21 cellular contexts compared by ENCODE assay signal in the genomic region with DNA sequence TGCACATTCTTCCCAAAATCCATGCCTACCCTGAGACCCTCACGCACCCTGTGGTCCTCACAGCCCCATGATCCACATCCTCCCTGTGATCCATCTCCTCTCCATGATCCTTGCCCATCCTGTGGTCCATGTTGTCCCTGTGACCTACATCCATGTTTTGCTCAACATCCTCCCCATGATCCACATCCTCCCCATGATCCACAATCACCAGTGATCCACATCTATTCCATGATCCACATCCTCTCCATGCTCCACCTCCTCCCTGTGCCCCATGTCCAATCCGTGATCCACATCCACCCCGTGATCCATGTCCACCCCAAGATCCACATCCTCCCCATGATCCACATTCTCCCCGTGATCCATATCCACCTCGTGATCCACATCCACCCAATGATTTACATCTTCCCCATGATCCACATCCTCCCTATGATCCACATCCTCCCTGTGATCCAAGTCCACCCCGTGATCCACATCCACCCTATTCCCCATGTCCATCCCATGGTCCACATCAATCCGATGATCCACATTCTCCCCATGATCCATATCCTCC.
A peak's percentile ranks its signal among the peaks of the same experiment; 100 is the strongest.
DNase-seq lines count a peak whose midpoint lies in the region; ATAC-seq, FAIRE-seq and TF ChIP-seq lines count a peak whose summit lies in the region.
"Had no signal": no experiment of that assay in that cellular context is flagged by ENCODE, and none has a peak within 500 bp of the region (broad histone marks: within the 10 kb centered on the region; RNA-seq: fewer than 3 reads in every experiment).

No MANE protein-coding gene starts in this region.

- no peaks in the 10 kb centered on the region for H3K9me3 ChIP-seq in endodermal cell (ENCODE audit: control insufficient read depth, low read length)
- no peaks in the 10 kb centered on the region for H3K9me3 ChIP-seq in neural progenitor cell (ENCODE audit: low read depth)
- H3K9me3 ChIP-seq: BLaER1 had no signal

- H3K27me3 ChIP-seq in endodermal cell (ENCODE audit: control insufficient read depth, insufficient read depth, low read length, poor library complexity, severe bottlenecking): no peaks in the 10 kb centered on the region
- no peaks in the 10 kb centered on the region for H3K27me3 ChIP-seq in neural progenitor cell
- H3K27me3 ChIP-seq: BLaER1 had no signal

- no peak overlapping the region for H3K4me2 ChIP-seq in neural progenitor cell
- H3K4me2 ChIP-seq: BLaER1 had no signal

- H3K27ac ChIP-seq in endodermal cell (ENCODE audit: low read depth, low read length): peak overlapping the region; percentile 97
- no peak overlapping the region for H3K27ac ChIP-seq in neural progenitor cell
- H3K27ac ChIP-seq: BLaER1 had no signal

- H3K27ac Mint-ChIP-seq in endodermal cell (no peak overlapping the region), neural progenitor cell (peak overlapping the region; percentile 88)
- H3K27ac Mint-ChIP-seq: CD4-positive, alpha-beta memory T cell had no signal

- H3K4me1 ChIP-seq in endodermal cell (ENCODE audit: control insufficient read depth, insufficient read depth, low read length) (peaks cover 2% of the 10 kb centered on the region), neural progenitor cell (peaks cover 36% of the 10 kb centered on the region)
- H3K4me1 ChIP-seq: BLaER1 had no signal

- H3K4me3 Mint-ChIP-seq in endodermal cell (no peak overlapping the region), neural progenitor cell (peak overlapping the region; percentile 42)
- H3K4me3 Mint-ChIP-seq: CD14-positive monocyte, H9 had no signal

- no peaks in the 10 kb centered on the region for H3K9me3 Mint-ChIP-seq in endodermal cell
- peaks cover 8% of the 10 kb centered on the region for H3K9me3 Mint-ChIP-seq in neural progenitor cell
- H3K9me3 Mint-ChIP-seq: CD14-positive monocyte had no signal

- peaks cover 44% of the 10 kb centered on the region for H3F3A ChIP-seq in neural progenitor cell (ENCODE audit: low read depth)

- TF ChIP-seq CTCF in endodermal cell (conservative IDR thresholded peaks at IDR 0.05) (no peak), neural progenitor cell (IDR thresholded peaks at IDR 0.05) (no peak)

- peaks cover 7% of the 10 kb centered on the region for H4K20me1 ChIP-seq in neural progenitor cell (ENCODE audit: low read depth)
- H4K20me1 ChIP-seq: BLaER1 had no signal

- peaks cover 2% of the 10 kb centered on the region for H3K27me3 Mint-ChIP-seq in endodermal cell (ENCODE audit: insufficient read depth)
- H3K27me3 Mint-ChIP-seq in neural progenitor cell (ENCODE audit: insufficient read depth, low read depth): peaks cover 17% of the 10 kb centered on the region
- H3K27me3 Mint-ChIP-seq: CD4-positive, alpha-beta memory T cell had no signal

- H3K9ac ChIP-seq in endodermal cell (ENCODE audit: extremely low read depth, low read length, poor library complexity, severe bottlenecking) (no peak overlapping the region), neural progenitor cell (no peak overlapping the region)
- H3K9ac ChIP-seq: BLaER1 had no signal

- ATAC-seq in GM18870 (IDR thresholded peaks at IDR 0.05; ENCODE audit: unreplicated experiment) (no peak), HG03342 (IDR thresholded peaks at IDR 0.05; ENCODE audit: unreplicated experiment) (no peak)

- H3K36me3 ChIP-seq in endodermal cell (ENCODE audit: control insufficient read depth, insufficient read depth, low read length) (no peaks in the 10 kb centered on the region), neural progenitor cell (no peaks in the 10 kb centered on the region)
- H3K36me3 ChIP-seq: BLaER1 had no signal

- H3K36me3 Mint-ChIP-seq in endodermal cell (ENCODE audit: low read depth) (no peaks in the 10 kb centered on the region), neural progenitor cell (peaks cover 6% of the 10 kb centered on the region)
- H3K36me3 Mint-ChIP-seq: CD14-positive monocyte; CD4-positive, alpha-beta memory T cell had no signal

- H3K4me1 Mint-ChIP-seq in endodermal cell: peaks cover 9% of the 10 kb centered on the region
- peaks cover 69% of the 10 kb centered on the region for H3K4me1 Mint-ChIP-seq in neural progenitor cell
- H3K4me1 Mint-ChIP-seq: CD14-positive monocyte; CD4-positive, alpha-beta memory T cell had no signal

- WGBS in endodermal cell (ENCODE audit: insufficient coverage in 1 of 2, insufficient read length in 1 of 2), 2 experiments: 82 to 96% methylated on average over 5 to 7 of the region's 7 CpGs

- no peaks in the 10 kb centered on the region for H3K79me2 ChIP-seq in neural progenitor cell (ENCODE audit: low read depth)

- no peak overlapping the region for H2AFZ ChIP-seq in neural progenitor cell (replicated peaks)

- DNase-seq in HTR-8/SVneo (ENCODE audit: insufficient read length, low spot score): no peak
- no peak for DNase-seq in endodermal cell
- no peak for DNase-seq in neural progenitor cell (ENCODE audit: low spot score)
- DNase-seq in cerebellum (ENCODE audit: low spot score): no peak
- no peak for DNase-seq in RCC 7860 (ENCODE audit: low spot score)
- DNase-seq: ACHN; AML-193; CD4-positive, alpha-beta memory T cell; DMS153; DMS79; GDM1; GOT3; H9; KG1 had no signal

- no peak overlapping the region for H3K4me3 ChIP-seq in endodermal cell (ENCODE audit: low read length)
- no peak overlapping the region for H3K4me3 ChIP-seq in neural progenitor cell
- H3K4me3 ChIP-seq: BLaER1 had no signal

- FAIRE-seq in HTR-8/SVneo (lab: Jason Lieb, UNC) (peak; percentile 70), RCC 7860 (lab: Jason Lieb, UNC) (no peak)
- FAIRE-seq: A204.1, GM12892, GM18507 had no signal
